15 cellular contexts compared by ENCODE assay signal in genomic region chr16:26987631-26988030, GRCh38.
A peak's percentile ranks its signal among the peaks of the same experiment; 100 is the strongest.
DNase-seq lines count a peak whose midpoint lies in the region; ATAC-seq and TF ChIP-seq lines count a peak whose summit lies in the region.
"Had no signal": no experiment of that assay in that cellular context is flagged by ENCODE, and none has a peak within 500 bp of the region (broad histone marks: within the 10 kb centered on the region; RNA-seq: fewer than 3 reads in every experiment).

No MANE protein-coding gene starts in this region.

- no peak for ATAC-seq in HG02938 (IDR thresholded peaks at IDR 0.05; ENCODE audit: unreplicated experiment)
- ATAC-seq: foreskin keratinocyte had no signal

- CTCF ChIA-PET in activated CD4-positive, alpha-beta memory T cell treated with anti-CD3 and anti-CD28 coated beads, Interleukin-2, amount 10 ng/mL, durations not matched to agents 7 days and 5 days (lab: Charles Lee): no interaction called here

- H2AFZ ChIP-seq in mesenchymal stem cell (ENCODE audit: low read depth, low read length): no peak overlapping the region

- TF ChIP-seq CTCF in epithelial cell of proximal tubule (conservative IDR thresholded peaks at IDR 0.05; ENCODE audit: low read depth, low read length) (no peak), progenitor cell of endocrine pancreas (IDR thresholded peaks at IDR 0.05; ENCODE audit: unreplicated experiment) (no peak)

- H2BK120ac ChIP-seq in mesenchymal stem cell (ENCODE audit: low read depth, low read length): peak overlapping the region; percentile 42

- peak overlapping the region; percentile 85 for H4K91ac ChIP-seq in mesenchymal stem cell (ENCODE audit: low read length)

- no peaks in the 10 kb centered on the region for H3K27me3 ChIP-seq in mesenchymal stem cell (ENCODE audit: control insufficient read depth in 1 of 2, insufficient read depth in 1 of 2, low read length in 2 of 2)
- H3K27me3 ChIP-seq: foreskin keratinocyte had no signal

- no peaks in the 10 kb centered on the region for H3K79me1 ChIP-seq in mesenchymal stem cell (replicated peaks; ENCODE audit: low read length, poor library complexity, severe bottlenecking)

- H3K9me3 Mint-ChIP-seq in progenitor cell of endocrine pancreas (ENCODE audit: low read depth): no peaks in the 10 kb centered on the region
- H3K9me3 Mint-ChIP-seq in activated CD4-positive, alpha-beta memory T cell treated with anti-CD3 and anti-CD28 coated beads, Interleukin-2, amount 10 ng/mL, durations not matched to agents 7 days and 5 days: no peaks in the 10 kb centered on the region

- DNase-seq in AG20443 (ENCODE audit: low spot score) (peak; percentile 84), M059J (ENCODE audit: low read depth) (peak; percentile 92), epithelial cell of proximal tubule (ENCODE audit: low read depth) (peak; percentile 85), mesenchymal stem cell (peak; percentile 84), progenitor cell of endocrine pancreas (ENCODE audit: low spot score, unreplicated experiment) (no peak), NCI-H524 (lab: John Stamatoyannopoulos, UW) (no peak)
- no peak for DNase-seq in activated CD4-positive, alpha-beta memory T cell treated with anti-CD3 and anti-CD28 coated beads, Interleukin-2, amount 10 ng/mL, durations not matched to agents 7 days and 5 days
- DNase-seq: activated T-cell treated with anti-CD3 and anti-CD28 coated beads, Interleukin-2, amount 50 U/mL, for 1 hour; DND-41; foreskin keratinocyte; NCI-H1694; NCI-H774; T-helper 2 cell had no signal

- no peaks in the 10 kb centered on the region for H3K36me3 ChIP-seq in mesenchymal stem cell (ENCODE audit: control insufficient read depth in 1 of 2, insufficient read depth in 2 of 2, low read depth in 1 of 2, low read length in 2 of 2)

- no peak overlapping the region for H2BK15ac ChIP-seq in mesenchymal stem cell (ENCODE audit: low read depth, poor library complexity, severe bottlenecking)

- no peak overlapping the region for H3K4me2 ChIP-seq in mesenchymal stem cell (ENCODE audit: low read length, poor library complexity, severe bottlenecking)
- H3K4me2 ChIP-seq: KMS-11 had no signal

- H2BK12ac ChIP-seq in mesenchymal stem cell (ENCODE audit: low read length in 2 of 2): peak overlapping the region in 1 of 2 experiments; percentile 37

- H3K4me3 Mint-ChIP-seq in progenitor cell of endocrine pancreas (ENCODE audit: low read depth): no peak overlapping the region
- no peak overlapping the region for H3K4me3 Mint-ChIP-seq in activated CD4-positive, alpha-beta memory T cell treated with anti-CD3 and anti-CD28 coated beads, Interleukin-2, amount 10 ng/mL, durations not matched to agents 7 days and 5 days

- H3K36me3 Mint-ChIP-seq in progenitor cell of endocrine pancreas (ENCODE audit: insufficient read depth): no peaks in the 10 kb centered on the region
- no peaks in the 10 kb centered on the region for H3K36me3 Mint-ChIP-seq in activated CD4-positive, alpha-beta memory T cell treated with anti-CD3 and anti-CD28 coated beads, Interleukin-2, amount 10 ng/mL, durations not matched to agents 7 days and 5 days (ENCODE audit: low read depth)

- WGBS in mesenchymal stem cell: 12% methylated on average over 6 of the region's 6 CpGs

- H4K8ac ChIP-seq in mesenchymal stem cell (ENCODE audit: low read length): no peak overlapping the region

- no peak overlapping the region for H3K27ac Mint-ChIP-seq in progenitor cell of endocrine pancreas
- no peak overlapping the region for H3K27ac Mint-ChIP-seq in activated CD4-positive, alpha-beta memory T cell treated with anti-CD3 and anti-CD28 coated beads, Interleukin-2, amount 10 ng/mL, durations not matched to agents 7 days and 5 days

- H3K4ac ChIP-seq in mesenchymal stem cell (ENCODE audit: low read depth in 1 of 2, low read length in 2 of 2): no peak overlapping the region

- H3K4me1 Mint-ChIP-seq in progenitor cell of endocrine pancreas (ENCODE audit: low read depth): no peaks in the 10 kb centered on the region
- H3K4me1 Mint-ChIP-seq in activated CD4-positive, alpha-beta memory T cell treated with anti-CD3 and anti-CD28 coated beads, Interleukin-2, amount 10 ng/mL, durations not matched to agents 7 days and 5 days: no peaks in the 10 kb centered on the region

- H3K9me3 ChIP-seq in mesenchymal stem cell (ENCODE audit: control insufficient read depth, low read length): no peaks in the 10 kb centered on the region

- H2BK5ac ChIP-seq in mesenchymal stem cell (ENCODE audit: low read depth, low read length, poor library complexity, severe bottlenecking): no peak overlapping the region

- peaks cover 9% of the 10 kb centered on the region for H3K4me1 ChIP-seq in mesenchymal stem cell (ENCODE audit: control insufficient read depth, insufficient read depth, low read depth, low read length)
- H3K4me1 ChIP-seq: foreskin keratinocyte had no signal

- H3K27me3 Mint-ChIP-seq in progenitor cell of endocrine pancreas: peaks cover 9% of the 10 kb centered on the region
- H3K27me3 Mint-ChIP-seq in activated CD4-positive, alpha-beta memory T cell treated with anti-CD3 and anti-CD28 coated beads, Interleukin-2, amount 10 ng/mL, durations not matched to agents 7 days and 5 days: peaks cover 3% of the 10 kb centered on the region

- no peak overlapping the region for H3K27ac ChIP-seq in mesenchymal stem cell (ENCODE audit: low read length, poor library complexity, severe bottlenecking)
- H3K27ac ChIP-seq: foreskin keratinocyte, KMS-11 had no signal

- H3K23ac ChIP-seq in mesenchymal stem cell (ENCODE audit: low read length in 2 of 2): no peak overlapping the region

- POLR2A ChIA-PET in activated CD4-positive, alpha-beta memory T cell treated with anti-CD3 and anti-CD28 coated beads, Interleukin-2, amount 10 ng/mL, durations not matched to agents 7 days and 5 days (lab: Charles Lee): no interaction called here

- no peak overlapping the region for H3K9ac ChIP-seq in mesenchymal stem cell (ENCODE audit: low read length)
- H3K9ac ChIP-seq: KMS-11 had no signal

- no peak overlapping the region for H3K14ac ChIP-seq in mesenchymal stem cell (ENCODE audit: low read length in 2 of 2)

- H3K4me3 ChIP-seq in epithelial cell of proximal tubule (ENCODE audit: low read depth, low read length) (no peak overlapping the region), mesenchymal stem cell (ENCODE audit: insufficient read depth in 1 of 2, low read depth in 1 of 2, low read length in 2 of 2) (no peak overlapping the region)

- peak overlapping the region in 1 of 2 experiments; percentile 99 for H3K18ac ChIP-seq in mesenchymal stem cell (ENCODE audit: low read depth in 1 of 2, low read length in 2 of 2)

- no peak overlapping the region for H2AK5ac ChIP-seq in mesenchymal stem cell (ENCODE audit: low read length, severe bottlenecking)

Comparison
In these comparisons a context has a peak if more than half of its experiments do, and no peak if none do; other contexts are left out.
1. DNase-seq: peak in AG20443 (single experiment), M059J (single experiment), epithelial cell of proximal tubule (single experiment) and mesenchymal stem cell (single experiment); none in progenitor cell of endocrine pancreas (single experiment), activated CD4-positive, alpha-beta memory T cell treated with anti-CD3 and anti-CD28 coated beads, Interleukin-2, amount 10 ng/mL, durations not matched to agents 7 days and 5 days (single experiment) and NCI-H524 (0 of 2).